Comparison of ENCODE assay signal across 8 cellular contexts in genomic region chr18:47100214-47100831, GRCh38. TPM values are rescaled to one million over a fixed set of nuclear protein-coding genes. Genes with fewer than 3 reads are reported as not detected.
DNase-seq lines count a peak whose midpoint lies in the region; ATAC-seq, FAIRE-seq and TF ChIP-seq lines count a peak whose summit lies in the region.

No MANE protein-coding gene starts in this region.

- peak; percentile 30 for FAIRE-seq in G401.6 (lab: Jason Lieb, UNC)

- H3K27ac ChIP-seq in adrenal gland = no peak overlapping the region

- intact Hi-C loops in adrenal gland (cut with DNase I) (loop anchor here (2.0 to 10.0 kb wide), 2 partner anchors 104 kb away; no protein-coding TSS in a partner anchor), left ventricle myocardium superior (cut with micrococcal nuclease) (no loop called here), sciatic nerve (cut with DNase I) (no loop called here)

- no peaks in the 10 kb centered on the region for H3K27me3 ChIP-seq in adrenal gland

- WGBS in adrenal gland, 4 donors = 26 to 34% (median 33%) methylated on average over 12 of the region's 12 CpGs

- ATAC-seq in left ventricle myocardium superior (peak; percentile 65), sciatic nerve (peak; percentile 65), HG03469 (IDR thresholded peaks at IDR 0.05; ENCODE audit: unreplicated experiment) (no peak)

- H3K36me3 ChIP-seq in adrenal gland (replicated peaks in 1 of 2) = peaks cover 0 to 10% of the 10 kb centered on the region in 2 donors

- no peak for TF ChIP-seq POLR2A in adrenal gland (IDR thresholded peaks at IDR 0.05)

- no peaks in the 10 kb centered on the region for H3K9me3 ChIP-seq in adrenal gland (replicated peaks in 1 of 3)

- H3K4me3 ChIP-seq in adrenal gland = no peak overlapping the region

- peak; percentile 49 to 79 (median 76) for TF ChIP-seq CTCF in adrenal gland (IDR thresholded peaks at IDR 0.05)

- H3K4me1 ChIP-seq in adrenal gland (replicated peaks in 1 of 2) = no peaks in the 10 kb centered on the region

- DNase-seq in LHCN-M2 (ENCODE audit: low read depth) = peak; percentile 38
- DNase-seq in SW480 (ENCODE audit: low spot score) = peak; percentile 8
- peak; percentile 38 to 83 (median 53) for DNase-seq in adrenal gland
- peak; percentile 39 for DNase-seq in left ventricle myocardium superior
- peak; percentile 66 for DNase-seq in sciatic nerve (ENCODE audit: low spot score)
- no peak for DNase-seq in NCI-H187 treated with DMSO at 0.1 percent for 48 hours (lab: John Stamatoyannopoulos, UW)

RNA-seq across cellular contexts. Expression of gene HDHD2, which starts 50.0 kb away (rescaled TPM):
- 21.5 and 23.3 TPM in 2 replicates for total RNA-seq in LHCN-M2 (2014; rRNA removed)
- 19.0 TPM for polyA plus RNA-seq in LHCN-M2 (2012)
- 10 to 100 TPM; 26.9 to 91.1 (median 70.5) TPM for total RNA-seq in adrenal gland
- 100 to 1,000 TPM in 1 of 3 donors, 10 to 100 TPM in 2; 23.5 to 100 (median 42.0) TPM for polyA plus RNA-seq in adrenal gland
- 40.2 TPM for total RNA-seq in left ventricle myocardium superior
- total RNA-seq in sciatic nerve = 42.7 TPM

Comparison
In these comparisons a context has a peak if more than half of its experiments do, and no peak if none do; other contexts are left out.
1. intact Hi-C loops: an anchor here in adrenal gland (2.0 to 10.0 kb wide); none called in left ventricle myocardium superior and sciatic nerve.